Comparison of ENCODE assay signal across 20 cellular contexts in the genomic region with DNA sequence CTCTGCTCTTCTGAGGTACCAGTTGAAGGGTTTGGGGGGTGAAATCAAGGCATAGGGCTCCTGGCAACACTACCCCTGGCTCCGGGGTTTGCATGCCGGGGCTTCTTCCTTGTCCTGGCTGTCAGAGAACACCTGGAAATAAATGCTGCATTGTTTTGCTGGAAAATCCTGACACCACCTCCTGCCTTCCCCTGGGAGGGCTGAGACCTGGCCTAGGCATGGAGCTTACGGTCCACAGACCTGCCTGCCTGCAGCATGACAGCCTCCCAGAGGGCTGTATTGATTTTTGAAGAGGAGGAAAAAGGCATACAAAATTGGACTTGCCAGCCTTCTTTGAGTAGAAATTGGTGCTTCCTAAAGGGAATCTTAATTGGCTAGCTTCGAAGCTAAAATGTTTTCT.
"Had no signal": no experiment of that assay in that cellular context is flagged by ENCODE, and none has a peak within 500 bp of the region (broad histone marks: within the 10 kb centered on the region; RNA-seq: fewer than 3 reads in every experiment).

No MANE protein-coding gene starts in this region.

- H3K36me3 ChIP-seq: adrenal gland, brain microvascular endothelial cell, heart left ventricle, neutrophil, ovary, suprapubic skin, transverse colon had no signal

- H3K9me3 ChIP-seq: adrenal gland, heart left ventricle, neutrophil, ovary, psoas muscle, suprapubic skin, transverse colon had no signal

- H3K4me1 Mint-ChIP-seq: activated B cell treated with CpG ODN at 0.5 μM for 24 hours; activated naive CD8-positive, alpha-beta T cell treated with anti-CD3 and anti-CD28 coated beads for 36 hours had no signal

- H3K4me1 ChIP-seq: adrenal gland had no signal

- H3K27me3 ChIP-seq: adrenal gland, brain microvascular endothelial cell, heart left ventricle, neutrophil, ovary, suprapubic skin, transverse colon had no signal

- H3K9me3 Mint-ChIP-seq: activated B cell treated with CpG ODN at 0.5 μM for 24 hours; activated naive CD8-positive, alpha-beta T cell treated with anti-CD3 and anti-CD28 coated beads for 36 hours; activated T-cell treated with anti-CD3 and anti-CD28 coated beads, Interleukin-2, amount 50 U/mL, for 72 hours; effector memory CD8-positive, alpha-beta T cell; nephron progenitor cell; T-helper 2 cell treated with Interferon-gamma antibody and Interleukin-4, amounts not matched to agents 5 μg/mL and 100 μg/mL, for 36 hours had no signal

- DNase-seq: activated B cell treated with CpG ODN at 0.5 μM for 24 hours; activated CD4-positive, alpha-beta T cell treated with anti-CD3 and anti-CD28 coated beads, Interleukin-2, amount 50 U/mL, for 4 hours; activated naive CD4-positive, alpha-beta T cell treated with Interleukin-2 at 50 U/mL for 16 hours; activated naive CD8-positive, alpha-beta T cell treated with anti-CD3 and anti-CD28 coated beads for 36 hours; activated T-cell treated with anti-CD3 and anti-CD28 coated beads for 4 hours; activated T-cell treated with anti-CD3 and anti-CD28 coated beads, Interleukin-2, amount 50 U/mL, for 72 hours; brain microvascular endothelial cell; cortex of kidney; effector memory CD8-positive, alpha-beta T cell; nephron progenitor cell; stimulated activated naive CD4-positive, alpha-beta T cell; T-helper 1 cell; transverse colon had no signal

- H3K36me3 Mint-ChIP-seq: activated naive CD8-positive, alpha-beta T cell treated with anti-CD3 and anti-CD28 coated beads for 36 hours had no signal

- H3K4me3 Mint-ChIP-seq: activated B cell treated with CpG ODN at 0.5 μM for 24 hours; activated naive CD8-positive, alpha-beta T cell treated with anti-CD3 and anti-CD28 coated beads for 36 hours; activated T-cell treated with anti-CD3 and anti-CD28 coated beads, Interleukin-2, amount 50 U/mL, for 72 hours; effector memory CD8-positive, alpha-beta T cell; nephron progenitor cell; T-helper 2 cell treated with Interferon-gamma antibody and Interleukin-4, amounts not matched to agents 5 μg/mL and 100 μg/mL, for 36 hours had no signal

- ATAC-seq: activated T-cell treated with anti-CD3 and anti-CD28 coated beads, Interleukin-2, amount 50 U/mL, for 72 hours; effector memory CD8-positive, alpha-beta T cell; psoas muscle had no signal

- H3K4me3 ChIP-seq: adrenal gland, heart left ventricle, ovary, psoas muscle, suprapubic skin, transverse colon had no signal

- H3K27ac Mint-ChIP-seq: activated B cell treated with CpG ODN at 0.5 μM for 24 hours; activated naive CD8-positive, alpha-beta T cell treated with anti-CD3 and anti-CD28 coated beads for 36 hours; activated T-cell treated with anti-CD3 and anti-CD28 coated beads, Interleukin-2, amount 50 U/mL, for 72 hours; effector memory CD8-positive, alpha-beta T cell; nephron progenitor cell; T-helper 2 cell treated with Interferon-gamma antibody and Interleukin-4, amounts not matched to agents 5 μg/mL and 100 μg/mL, for 36 hours had no signal

- H3K27me3 Mint-ChIP-seq: activated B cell treated with CpG ODN at 0.5 μM for 24 hours; activated naive CD8-positive, alpha-beta T cell treated with anti-CD3 and anti-CD28 coated beads for 36 hours; effector memory CD8-positive, alpha-beta T cell had no signal

- H3K27ac ChIP-seq: adrenal gland, brain microvascular endothelial cell, neutrophil, psoas muscle, suprapubic skin had no signal
